21 cellular contexts compared by ENCODE assay signal in the genomic region with DNA sequence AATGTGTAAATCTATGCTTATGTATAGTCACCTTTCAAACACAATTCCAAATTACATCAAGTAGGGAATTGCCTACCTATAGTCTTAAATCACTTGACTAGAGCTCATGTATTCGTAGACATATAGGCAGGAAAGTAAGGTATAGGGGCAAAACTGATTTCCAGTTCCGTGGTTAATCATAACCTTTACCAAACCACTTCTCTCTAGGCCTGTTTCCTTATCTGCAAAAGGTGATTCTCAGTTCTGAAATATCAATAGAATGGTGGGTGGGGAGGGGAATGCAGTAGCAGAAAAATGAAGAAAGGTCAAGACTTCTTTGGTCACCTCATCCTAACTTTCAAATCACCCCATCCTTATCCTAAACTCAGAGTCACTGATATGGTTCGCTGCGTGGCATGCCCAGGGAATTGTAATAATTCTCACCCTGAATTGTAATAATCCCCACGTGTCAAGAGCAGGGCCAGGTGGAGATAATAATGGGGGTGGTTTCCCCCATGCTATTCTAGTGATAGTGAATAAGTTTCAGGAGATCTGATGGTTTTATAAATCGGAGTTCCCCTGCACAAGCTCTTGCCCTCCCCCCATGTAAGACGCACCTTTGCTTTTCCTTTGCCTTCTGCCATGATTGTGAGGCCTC. TPM values are rescaled to one million over a fixed set of nuclear protein-coding genes. Genes with fewer than 3 reads are reported as not detected.
DNase-seq lines count a peak whose midpoint lies in the region; ATAC-seq and TF ChIP-seq lines count a peak whose summit lies in the region.
"Had no signal": no experiment of that assay in that cellular context is flagged by ENCODE, and none has a peak within 500 bp of the region (broad histone marks: within the 10 kb centered on the region; RNA-seq: fewer than 3 reads in every experiment).

No MANE protein-coding gene starts in this region.

- DNase-seq in DMS114 treated with DMSO at 0.1 percent for 48 hours (lab: John Stamatoyannopoulos, UW; ENCODE audit: unreplicated experiment) (no peak), WTC11 (ENCODE audit: low spot score) (no peak), Right ventricle myocardium superior (no peak)
- DNase-seq: ACHN; activated B cell treated with CpG ODN at 0.5 μM for 24 hours; CD8-positive, alpha-beta T cell; cerebellar nuclear complex; EL; endodermal cell; kidney glomerular epithelial cell; NCI-H187 treated with DMSO at 0.1 percent for 48 hours; SHP77 treated with DMSO at 0.1 percent for 48 hours; stimulated activated CD4-positive, alpha-beta T cell treated with anti-CD3 and anti-CD28 coated beads, Interleukin-15, amount 100 ng/mL, for 24 hours had no signal

- H3K9me3 Mint-ChIP-seq in WTC11: no peaks in the 10 kb centered on the region; the same call in 1 of the 2 replicates
- H3K9me3 Mint-ChIP-seq: activated B cell treated with CpG ODN at 0.5 μM for 24 hours; activated T-helper 2 cell treated with anti-CD3 and anti-CD28 coated beads, Interferon-gamma antibody, Interleukin-2, Interleukin-4, amounts not matched to agents 10 μg/mL and 5 μg/mL and 100 μg/mL, durations not matched to agents 14 hours and 24 hours and 36 hours; nephron; T-helper 1 cell treated with Interleukin-12 subunit alpha and Interleukin-12 subunit beta and Interleukin-4 antibody, amounts not matched to agents 30 μg/mL and 1 μg/mL, for 36 hours had no signal

- TF ChIP-seq CTCF in WTC11 (IDR thresholded peaks at IDR 0.05): no peak

- POLR2A ChIA-PET in WTC11 (lab: Charles Lee): no interaction called here

- H3K27ac Mint-ChIP-seq in WTC11: no peak overlapping the region
- H3K27ac Mint-ChIP-seq: activated B cell treated with CpG ODN at 0.5 μM for 24 hours; activated T-helper 2 cell treated with anti-CD3 and anti-CD28 coated beads, Interferon-gamma antibody, Interleukin-2, Interleukin-4, amounts not matched to agents 10 μg/mL and 5 μg/mL and 100 μg/mL, durations not matched to agents 14 hours and 24 hours and 36 hours; CD8-positive, alpha-beta T cell; endodermal cell; nephron; T-helper 1 cell treated with Interleukin-12 subunit alpha and Interleukin-12 subunit beta and Interleukin-4 antibody, amounts not matched to agents 30 μg/mL and 1 μg/mL, for 36 hours had no signal

- ATAC-seq in GM18508 (IDR thresholded peaks at IDR 0.05; ENCODE audit: insufficient read depth, unreplicated experiment) (peak; percentile 45), GM19438 (IDR thresholded peaks at IDR 0.05; ENCODE audit: low read depth, unreplicated experiment) (peak; percentile 42), HG02852 (IDR thresholded peaks at IDR 0.05; ENCODE audit: unreplicated experiment) (peak; percentile 39), HG03565 (IDR thresholded peaks at IDR 0.05; ENCODE audit: unreplicated experiment) (peak; percentile 25), WTC11 (no peak), HG03097 (IDR thresholded peaks at IDR 0.05; ENCODE audit: low FRiP score, unreplicated experiment) (no peak), Right ventricle myocardium superior (ENCODE audit: poor library complexity) (no peak)
- ATAC-seq: CD8-positive, alpha-beta T cell had no signal

- H3K4me1 Mint-ChIP-seq in WTC11: peaks cover 37% of the 10 kb centered on the region

- intact Hi-C loops in Right ventricle myocardium superior (cut with DNase I): no loop called here

- H3K36me3 Mint-ChIP-seq in WTC11: no peaks in the 10 kb centered on the region
- H3K36me3 Mint-ChIP-seq: CD8-positive, alpha-beta T cell had no signal

- CTCF ChIA-PET in WTC11 (lab: Charles Lee): no interaction called here

- H3K27me3 Mint-ChIP-seq in WTC11 (ENCODE audit: low read depth): no peaks in the 10 kb centered on the region

- H3K4me3 Mint-ChIP-seq in WTC11: no peak overlapping the region
- H3K4me3 Mint-ChIP-seq: activated B cell treated with CpG ODN at 0.5 μM for 24 hours; CD8-positive, alpha-beta T cell; endodermal cell; T-helper 1 cell treated with Interleukin-12 subunit alpha and Interleukin-12 subunit beta and Interleukin-4 antibody, amounts not matched to agents 30 μg/mL and 1 μg/mL, for 36 hours had no signal

TF ChIP-seq in WTC11, 78 proteins besides CTCF, POLR2A, EP300 and RAD21:
- TF ChIP-seq JUN (CRISPR knock-in tag; IDR thresholded peaks at IDR 0.05) (no peak), JAZF1 (CRISPR knock-in tag; IDR thresholded peaks at IDR 0.05) (no peak)
- TF ChIP-seq, protein P1, sequence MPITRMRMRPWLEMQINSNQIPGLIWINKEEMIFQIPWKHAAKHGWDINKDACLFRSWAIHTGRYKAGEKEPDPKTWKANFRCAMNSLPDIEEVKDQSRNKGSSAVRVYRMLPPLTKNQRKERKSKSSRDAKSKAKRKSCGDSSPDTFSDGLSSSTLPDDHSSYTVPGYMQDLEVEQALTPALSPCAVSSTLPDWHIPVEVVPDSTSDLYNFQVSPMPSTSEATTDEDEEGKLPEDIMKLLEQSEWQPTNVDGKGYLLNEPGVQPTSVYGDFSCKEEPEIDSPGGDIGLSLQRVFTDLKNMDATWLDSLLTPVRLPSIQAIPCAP (CRISPR knock-in tag; IDR thresholded peaks at IDR 0.05): no peak
- TF ChIP-seq, protein P2, sequence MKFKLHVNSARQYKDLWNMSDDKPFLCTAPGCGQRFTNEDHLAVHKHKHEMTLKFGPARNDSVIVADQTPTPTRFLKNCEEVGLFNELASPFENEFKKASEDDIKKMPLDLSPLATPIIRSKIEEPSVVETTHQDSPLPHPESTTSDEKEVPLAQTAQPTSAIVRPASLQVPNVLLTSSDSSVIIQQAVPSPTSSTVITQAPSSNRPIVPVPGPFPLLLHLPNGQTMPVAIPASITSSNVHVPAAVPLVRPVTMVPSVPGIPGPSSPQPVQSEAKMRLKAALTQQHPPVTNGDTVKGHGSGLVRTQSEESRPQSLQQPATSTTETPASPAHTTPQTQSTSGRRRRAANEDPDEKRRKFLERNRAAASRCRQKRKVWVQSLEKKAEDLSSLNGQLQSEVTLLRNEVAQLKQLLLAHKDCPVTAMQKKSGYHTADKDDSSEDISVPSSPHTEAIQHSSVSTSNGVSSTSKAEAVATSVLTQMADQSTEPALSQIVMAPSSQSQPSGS (CRISPR knock-in tag; IDR thresholded peaks at IDR 0.05; ENCODE audit: borderline replicate concordance, low read depth): no peak

RNA-seq across cellular contexts. Expression of a gene that starts 1.9 kb away (rescaled TPM):
- 6.3 to 6.9 TPM (median 6.7 TPM) in 3 replicates for total RNA-seq in WTC11 (2021)
- total RNA-seq in Right ventricle myocardium superior: 68.9 TPM
- total RNA-seq: activated B cell treated with CpG ODN at 0.5 μM for 24 hours; activated T-helper 2 cell treated with anti-CD3 and anti-CD28 coated beads, Interferon-gamma antibody, Interleukin-2, Interleukin-4, amounts not matched to agents 10 μg/mL and 5 μg/mL and 100 μg/mL, durations not matched to agents 14 hours and 24 hours and 36 hours; CD8-positive, alpha-beta T cell had no signal

Comparison
In these comparisons a context has a peak if more than half of its experiments do, and no peak if none do; other contexts are left out.
1. ATAC-seq: peak in GM18508 (single experiment), GM19438 (single experiment), HG02852 (single experiment) and HG03565 (single experiment); none in WTC11 (single experiment), HG03097 (single experiment) and Right ventricle myocardium superior (single experiment).